9 cellular contexts compared by ENCODE assay signal in genomic region chr16:86563489-86564345, GRCh38. TPM values are rescaled to one million over a fixed set of nuclear protein-coding genes. Genes with fewer than 3 reads are reported as not detected.
DNase-seq lines count a peak whose midpoint lies in the region; ATAC-seq and TF ChIP-seq lines count a peak whose summit lies in the region.
"Had no signal": no experiment of that assay in that cellular context is flagged by ENCODE, and none has a peak within 500 bp of the region (broad histone marks: within the 10 kb centered on the region; RNA-seq: fewer than 3 reads in every experiment).

No MANE protein-coding gene starts in this region.

- peaks cover 33% of the 10 kb centered on the region for H3K27me3 Mint-ChIP-seq in activated T-helper 17 cell treated with anti-CD3 and anti-CD28 coated beads, Interleukin-2, amount 50 U/mL, for 72 hours

- no peaks in the 10 kb centered on the region for H3K9me3 ChIP-seq in RWPE2 (ENCODE audit: severe bottlenecking)
- no peaks in the 10 kb centered on the region for H3K9me3 ChIP-seq in neutrophil

- H3K27me3 ChIP-seq in RWPE2 (ENCODE audit: insufficient read depth, poor library complexity, severe bottlenecking) (peaks cover 8% of the 10 kb centered on the region), neutrophil (peaks cover 95% of the 10 kb centered on the region)

- no peaks in the 10 kb centered on the region for H3K36me3 ChIP-seq in RWPE2 (ENCODE audit: low read depth)
- no peaks in the 10 kb centered on the region for H3K36me3 ChIP-seq in neutrophil

- H3K27ac Mint-ChIP-seq in activated T-helper 17 cell treated with anti-CD3 and anti-CD28 coated beads, Interleukin-2, amount 50 U/mL, for 72 hours = no peak overlapping the region

- H3K9me3 Mint-ChIP-seq in activated T-helper 17 cell treated with anti-CD3 and anti-CD28 coated beads, Interleukin-2, amount 50 U/mL, for 72 hours = no peaks in the 10 kb centered on the region

- TF ChIP-seq CTCF in RWPE2 (IDR thresholded peaks at IDR 0.05; ENCODE audit: poor library complexity, severe bottlenecking) = peak; percentile 100
- peak; percentile 100 for TF ChIP-seq CTCF in foreskin fibroblast (IDR thresholded peaks at IDR 0.05; ENCODE audit: low read depth, low read length)
- peak; percentile 93 for TF ChIP-seq CTCF in neutrophil (IDR thresholded peaks at IDR 0.05)

- no peaks in the 10 kb centered on the region for H3K36me3 Mint-ChIP-seq in activated T-helper 17 cell treated with anti-CD3 and anti-CD28 coated beads, Interleukin-2, amount 50 U/mL, for 72 hours (ENCODE audit: low read depth)

- ATAC-seq in GM21367 (IDR thresholded peaks at IDR 0.05; ENCODE audit: unreplicated experiment) (peak; percentile 80), RWPE2 (ENCODE audit: low read depth) (peak; percentile 38)
- ATAC-seq in activated T-helper 17 cell treated with anti-CD3 and anti-CD28 coated beads, Interleukin-2, amount 50 U/mL, for 72 hours (replicated peaks) = peak; percentile 87

- H3K4me1 ChIP-seq in RWPE2 (ENCODE audit: insufficient read depth, poor library complexity, severe bottlenecking) (peaks cover 4% of the 10 kb centered on the region), neutrophil (ENCODE audit: control insufficient read depth in 1 of 2, insufficient read depth in 1 of 2, low read depth in 1 of 2, low read length in 1 of 2) (peaks cover 30 to 32% of the 10 kb centered on the region in 2 experiments)

- H3K27ac ChIP-seq in RWPE2 (ENCODE audit: poor library complexity, severe bottlenecking) (no peak overlapping the region), neutrophil (no peak overlapping the region)

- peaks cover 5% of the 10 kb centered on the region for H3K4me1 Mint-ChIP-seq in activated T-helper 17 cell treated with anti-CD3 and anti-CD28 coated beads, Interleukin-2, amount 50 U/mL, for 72 hours

- peak overlapping the region; percentile 50 for H3K4me3 Mint-ChIP-seq in activated T-helper 17 cell treated with anti-CD3 and anti-CD28 coated beads, Interleukin-2, amount 50 U/mL, for 72 hours

- peak overlapping the region; percentile 5 for H3K4me3 ChIP-seq in RWPE2 (ENCODE audit: severe bottlenecking)
- H3K4me3 ChIP-seq in foreskin fibroblast (ENCODE audit: low read depth in 1 of 2, low read length in 2 of 2) = peak overlapping the region; percentile 42 to 44
- H3K4me3 ChIP-seq in neutrophil (ENCODE audit: low read depth in 1 of 2, low read length in 1 of 2) = peak overlapping the region; percentile 26 to 37

- DNase-seq in C1 segment of cervical spinal cord (lab: John Stamatoyannopoulos, UW) = peak in 13 of 14 donors; percentile 9 to 83 (median 67)
- peak; percentile 86 for DNase-seq in LoVo (ENCODE audit: low spot score)
- DNase-seq in RWPE2 (ENCODE audit: low spot score) = no peak
- DNase-seq in foreskin fibroblast = peak; percentile 82 to 95
- peak; percentile 94 for DNase-seq in superior temporal gyrus (ENCODE audit: extremely low spot score)

RNA-seq across cellular contexts. Expression of gene FOXC2, which starts 2.9 kb away (rescaled TPM):
- not detected for total RNA-seq in activated T-helper 17 cell treated with anti-CD3 and anti-CD28 coated beads, Interleukin-2, amount 50 U/mL, for 72 hours
- total RNA-seq: T-helper 2 cell treated with Interferon-gamma antibody and Interleukin-4, amounts not matched to agents 100 ng/mL and 5 ng/mL, for 36 hours had no signal

RNA-seq across cellular contexts. Expression of gene MTHFSD, which starts 8.7 kb away (rescaled TPM):
- 10 to 100 TPM; 17.1 to 19.3 TPM for total RNA-seq in activated T-helper 17 cell treated with anti-CD3 and anti-CD28 coated beads, Interleukin-2, amount 50 U/mL, for 72 hours

RNA-seq across cellular contexts. Expression of gene FOXL1, which starts 14.6 kb away (rescaled TPM):
- not detected for total RNA-seq in activated T-helper 17 cell treated with anti-CD3 and anti-CD28 coated beads, Interleukin-2, amount 50 U/mL, for 72 hours
- total RNA-seq: T-helper 2 cell treated with Interferon-gamma antibody and Interleukin-4, amounts not matched to agents 100 ng/mL and 5 ng/mL, for 36 hours had no signal

RNA-seq across cellular contexts. Expression of gene FOXF1, which starts 53.4 kb away (rescaled TPM):
- not detected for total RNA-seq in activated T-helper 17 cell treated with anti-CD3 and anti-CD28 coated beads, Interleukin-2, amount 50 U/mL, for 72 hours
- total RNA-seq: T-helper 2 cell treated with Interferon-gamma antibody and Interleukin-4, amounts not matched to agents 100 ng/mL and 5 ng/mL, for 36 hours had no signal
